14 cellular contexts compared by ENCODE assay signal in the genomic region with DNA sequence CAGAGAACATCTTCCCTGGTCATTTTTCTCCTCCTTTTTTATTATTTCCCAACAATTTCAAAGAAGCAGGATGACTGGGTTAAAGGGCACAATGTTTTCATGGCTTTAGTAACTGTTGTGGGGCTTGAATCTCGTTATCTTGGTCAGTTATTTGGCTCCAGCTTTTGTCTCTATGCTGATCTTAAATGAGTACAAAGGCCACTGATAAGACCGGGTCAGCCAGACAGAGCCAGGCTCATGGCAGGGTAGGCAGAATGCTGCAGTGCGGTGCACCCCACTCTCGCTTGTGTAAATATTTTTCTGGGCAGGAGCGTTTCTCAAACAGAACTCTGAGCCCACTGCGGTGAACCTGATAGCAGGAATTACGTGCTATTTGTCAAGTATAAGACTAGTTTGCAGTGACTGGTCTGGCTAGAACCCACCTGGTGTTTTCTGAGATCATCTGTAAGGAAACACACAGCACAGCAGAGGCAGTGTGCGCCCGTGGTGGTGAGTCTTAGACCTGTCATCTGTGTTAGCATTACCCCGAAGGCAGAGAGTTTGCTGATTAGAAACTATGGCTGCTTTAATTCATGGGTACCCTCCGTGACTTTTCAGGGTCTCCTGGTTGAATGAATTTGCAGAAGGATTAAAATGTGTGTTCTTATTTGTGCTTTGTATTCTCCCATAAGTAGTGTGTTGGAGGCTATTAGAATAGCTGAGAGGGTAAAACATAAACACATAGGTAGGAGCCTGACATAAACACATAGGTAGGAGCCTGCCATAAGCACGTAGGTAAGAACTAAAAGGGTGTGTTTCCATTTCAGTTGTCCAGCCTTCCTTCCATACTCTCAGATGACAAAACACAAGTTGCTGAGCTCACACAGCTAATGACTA.
A peak's percentile ranks its signal among the peaks of the same experiment; 100 is the strongest.
DNase-seq lines count a peak whose midpoint lies in the region; ATAC-seq and TF ChIP-seq lines count a peak whose summit lies in the region.
"Had no signal": no experiment of that assay in that cellular context is flagged by ENCODE, and none has a peak within 500 bp of the region (broad histone marks: within the 10 kb centered on the region; RNA-seq: fewer than 3 reads in every experiment).

No MANE protein-coding gene starts in this region.

- no peaks in the 10 kb centered on the region for H3K36me3 ChIP-seq in breast epithelium
- H3K36me3 ChIP-seq in mucosa of descending colon (ENCODE audit: low read depth), result no peaks in the 10 kb centered on the region
- no peaks in the 10 kb centered on the region for H3K36me3 ChIP-seq in uterus
- no peaks in the 10 kb centered on the region for H3K36me3 ChIP-seq in brain microvascular endothelial cell (replicated peaks)
- H3K36me3 ChIP-seq: upper lobe of left lung had no signal

- H3K4me3 ChIP-seq in breast epithelium (no peak overlapping the region), mucosa of descending colon (no peak overlapping the region), uterus (no peak overlapping the region), brain microvascular endothelial cell (ENCODE audit: low read depth, low read length) (no peak overlapping the region)
- H3K4me3 ChIP-seq: upper lobe of left lung had no signal

- peak overlapping the region; percentile 93 for H3K27ac Mint-ChIP-seq in MCF 10A (ENCODE audit: low read depth, unreplicated experiment)
- H3K27ac Mint-ChIP-seq: IgD-negative memory B cell; T-helper 1 cell treated with Interleukin-12 subunit alpha and Interleukin-12 subunit beta and Interleukin-4 antibody, amounts not matched to agents 30 μg/mL and 1 μg/mL, for 36 hours had no signal

- no peak overlapping the region for H3K4me3 Mint-ChIP-seq in MCF 10A (ENCODE audit: unreplicated experiment)
- H3K4me3 Mint-ChIP-seq: IgD-negative memory B cell; T-helper 1 cell treated with Interleukin-12 subunit alpha and Interleukin-12 subunit beta and Interleukin-4 antibody, amounts not matched to agents 30 μg/mL and 1 μg/mL, for 36 hours had no signal

- DNase-seq in MCF 10A (ENCODE audit: unreplicated experiment) (peak; percentile 48), breast epithelium (ENCODE audit: low spot score in 2 of 2) (no peak), mucosa of descending colon (peak; percentile 51 to 62 (median 60)), uterus (no peak), brain microvascular endothelial cell (no peak)
- DNase-seq: activated CD8-positive, alpha-beta memory T cell treated with anti-CD3 and anti-CD28 coated beads, Interleukin-2, amount 50 U/mL, for 48 hours; effector CD4-positive, alpha-beta T cell; NCI-H446 treated with DMSO at 0.1 percent for 48 hours had no signal

- H3K4me1 ChIP-seq in breast epithelium (peaks cover 0 to 3% of the 10 kb centered on the region in 2 donors), mucosa of descending colon (ENCODE audit: low read depth) (peaks cover 3% of the 10 kb centered on the region), uterus (no peaks in the 10 kb centered on the region)

- no peaks in the 10 kb centered on the region for H3K9me3 ChIP-seq in breast epithelium
- no peaks in the 10 kb centered on the region for H3K9me3 ChIP-seq in mucosa of descending colon
- no peaks in the 10 kb centered on the region for H3K9me3 ChIP-seq in uterus
- H3K9me3 ChIP-seq: upper lobe of left lung had no signal

- ATAC-seq in esophagus mucosa, result peak; percentile 35
- peak; percentile 93 for ATAC-seq in mucosa of descending colon
- ATAC-seq in HG03045 (IDR thresholded peaks at IDR 0.05; ENCODE audit: unreplicated experiment), result no peak
- ATAC-seq in HG03571 (IDR thresholded peaks at IDR 0.05; ENCODE audit: unreplicated experiment), result no peak

- H3K27me3 Mint-ChIP-seq in MCF 10A (ENCODE audit: insufficient read depth, unreplicated experiment), result no peaks in the 10 kb centered on the region
- H3K27me3 Mint-ChIP-seq: IgD-negative memory B cell had no signal

- BruUV-seq in MCF 10A (replicated peaks; lab: Mats Ljungman, UMichigan), result no TSS peak

- TF ChIP-seq POLR2A in breast epithelium (IDR thresholded peaks at IDR 0.05) (no peak), uterus (IDR thresholded peaks at IDR 0.05) (no peak)

- peaks cover 32% of the 10 kb centered on the region for H3K36me3 Mint-ChIP-seq in MCF 10A (ENCODE audit: insufficient read depth, unreplicated experiment)

- POLR2A ChIA-PET in MCF 10A (lab: Yijun Ruan, JAX), result interaction anchor here (0.8 to 4.7 kb wide), 18 partner anchors 9 to 235 kb away, joined by 3 to 139 read pairs (median 5); no protein-coding TSS in a partner anchor

- in situ Hi-C loops in brain microvascular endothelial cell (cut with HindIII; ENCODE audit: low pct_ligation_motif_present, low sequenced_read_pairs), result no loop called here

- CTCF ChIA-PET in MCF 10A (lab: Yijun Ruan, JAX), result interaction anchor here (0.6 to 2.0 kb wide), 5 partner anchors 9 to 92 kb away, joined by 3 to 7 read pairs (median 3); no protein-coding TSS in a partner anchor

- H3K4me1 Mint-ChIP-seq in MCF 10A (ENCODE audit: insufficient read depth, unreplicated experiment), result peaks cover 50% of the 10 kb centered on the region

- no peaks in the 10 kb centered on the region for H3K9me3 Mint-ChIP-seq in MCF 10A (ENCODE audit: unreplicated experiment)
- H3K9me3 Mint-ChIP-seq: IgD-negative memory B cell; T-helper 1 cell treated with Interleukin-12 subunit alpha and Interleukin-12 subunit beta and Interleukin-4 antibody, amounts not matched to agents 30 μg/mL and 1 μg/mL, for 36 hours had no signal

- TF ChIP-seq CTCF in MCF 10A (IDR thresholded peaks at IDR 0.05; ENCODE audit: unreplicated experiment) (no peak), breast epithelium (IDR thresholded peaks at IDR 0.05) (no peak), mucosa of descending colon (IDR thresholded peaks at IDR 0.05) (no peak), uterus (IDR thresholded peaks at IDR 0.05) (no peak), brain microvascular endothelial cell (IDR thresholded peaks at IDR 0.05; ENCODE audit: low read depth, low read length, missing control alignments) (no peak)

- intact Hi-C loops in MCF 10A (cut with micrococcal nuclease) (no loop called here), breast epithelium (cut with DNase I; ENCODE audit: low total_unique reads) (no loop called here), mucosa of descending colon (cut with DNase I, micrococcal nuclease) (no loop called here), uterus (cut with DNase I; ENCODE audit: low total_unique reads) (no loop called here)

- no peak overlapping the region for H3K27ac ChIP-seq in breast epithelium
- H3K27ac ChIP-seq in uterus, result peak overlapping the region; percentile 85 to 98
- H3K27ac ChIP-seq in brain microvascular endothelial cell, result no peak overlapping the region

- H3K27me3 ChIP-seq in breast epithelium (no peaks in the 10 kb centered on the region), uterus (no peaks in the 10 kb centered on the region), brain microvascular endothelial cell (replicated peaks) (no peaks in the 10 kb centered on the region)
- H3K27me3 ChIP-seq: upper lobe of left lung had no signal

Comparison
In these comparisons a context has a peak if more than half of its experiments do, and no peak if none do; other contexts are left out.
1. DNase-seq: peak in MCF 10A (single experiment) and mucosa of descending colon (3 of 3); none in breast epithelium (0 of 2), uterus (0 of 2) and brain microvascular endothelial cell (single experiment).
2. H3K27ac ChIP-seq: peak in uterus (2 of 2); none in breast epithelium (0 of 2) and brain microvascular endothelial cell (single experiment).
3. ATAC-seq: peak in esophagus mucosa (single experiment) and mucosa of descending colon (single experiment); none in HG03045 (single experiment) and HG03571 (single experiment).